Comparison of ENCODE assay signal across 8 cellular contexts in genomic region chr16:77171750-77172635, GRCh38. TPM values are rescaled to one million over a fixed set of nuclear protein-coding genes. Genes with fewer than 3 reads are reported as not detected.
DNase-seq lines count a peak whose midpoint lies in the region; ATAC-seq and TF ChIP-seq lines count a peak whose summit lies in the region.

No MANE protein-coding gene starts in this region.

- H3K4me1 ChIP-seq in liver (ENCODE audit: control insufficient read depth in 4 of 4, insufficient read depth in 4 of 4, low read length in 3 of 4): no peaks in the 10 kb centered on the region
- H3K4me1 ChIP-seq in upper lobe of right lung: no peaks in the 10 kb centered on the region

- no peak overlapping the region for H3K9ac ChIP-seq in liver (ENCODE audit: low read depth in 1 of 2, low read length in 2 of 2)

- H3K36me3 ChIP-seq in liver (ENCODE audit: control insufficient read depth in 4 of 4, insufficient read depth in 3 of 4, low read depth in 1 of 4, low read length in 3 of 4) (no peaks in the 10 kb centered on the region), upper lobe of right lung (no peaks in the 10 kb centered on the region)

- peaks cover 2% of the 10 kb centered on the region for H3K27me3 ChIP-seq in HL-60 (ENCODE audit: insufficient read depth, poor library complexity, severe bottlenecking)
- H3K27me3 ChIP-seq in liver (ENCODE audit: control insufficient read depth in 4 of 4, insufficient read depth in 4 of 4, low read length in 3 of 4): peaks cover 0 to 3% (median 0%) of the 10 kb centered on the region in 4 donors
- H3K27me3 ChIP-seq in upper lobe of right lung: no peaks in the 10 kb centered on the region

- DNase-seq in activated CD4-positive, CD25-positive, alpha-beta regulatory T cell treated with anti-CD3 and anti-CD28 coated beads, Interleukin-2, amount 50 U/mL, for 72 hours: no peak
- DNase-seq in HL-60 (ENCODE audit: low read depth in 1 of 2, low spot score in 1 of 2) (peak; percentile 21 to 38), NOMO-1 (lab: John Stamatoyannopoulos, UW; ENCODE audit: unreplicated experiment in 2 of 2) (peak; percentile 4 to 49), cerebellar cortex (ENCODE audit: low spot score) (peak; percentile 82), upper lobe of right lung (no peak)

- TF ChIP-seq CTCF in HL-60 (IDR thresholded peaks at IDR 0.05; ENCODE audit: insufficient read depth, low read length) (peak; percentile 22), liver (IDR thresholded peaks at IDR 0.05; ENCODE audit: low read depth, low read length, missing input control) (peak; percentile 71), upper lobe of right lung (IDR thresholded peaks at IDR 0.05) (peak; percentile 79)

- H3K9me3 ChIP-seq in liver (ENCODE audit: control insufficient read depth in 4 of 4, low read length in 3 of 4) (no peaks in the 10 kb centered on the region), upper lobe of right lung (no peaks in the 10 kb centered on the region)

- intact Hi-C loops in upper lobe of right lung (cut with DNase I): no loop called here

- ATAC-seq in activated CD4-positive, CD25-positive, alpha-beta regulatory T cell treated with anti-CD3 and anti-CD28 coated beads, Interleukin-2, amount 50 U/mL, for 24 hours: peak; percentile 44 to 51
- ATAC-seq in GM21360 (IDR thresholded peaks at IDR 0.05; ENCODE audit: unreplicated experiment) (peak; percentile 74), upper lobe of right lung (peak; percentile 85)

- WGBS in liver: 65% methylated on average over 5 of the region's 5 CpGs

- H3K27ac ChIP-seq in HL-60 (replicated peaks) (no peak overlapping the region), liver (ENCODE audit: low read depth in 1 of 2, low read length in 2 of 2) (no peak overlapping the region), upper lobe of right lung (no peak overlapping the region)

- H3K4me3 ChIP-seq in HL-60 (replicated peaks; ENCODE audit: insufficient read depth, low read length): no peak overlapping the region
- no peak overlapping the region for H3K4me3 ChIP-seq in liver (ENCODE audit: low read depth in 1 of 3, low read length in 3 of 3)
- no peak overlapping the region for H3K4me3 ChIP-seq in upper lobe of right lung

- peak; percentile 90 for TF ChIP-seq RAD21 in liver (IDR thresholded peaks at IDR 0.05)

TF ChIP-seq in liver, 16 proteins besides CTCF, POLR2A, EP300 and RAD21:
- TF ChIP-seq YY1 (IDR thresholded peaks at IDR 0.05): no peak

RNA-seq across cellular contexts. Expression of gene MON1B, which starts 19.0 kb away (rescaled TPM):
- total RNA-seq in liver (10 to 100 TPM in 1 of 2 donors, 1 to 10 TPM in 1; 7.1 to 14.1 TPM), upper lobe of right lung (54.2 TPM)
- 10 to 100 TPM; 10.7 to 23.5 TPM for polyA plus RNA-seq in liver

RNA-seq across cellular contexts. Expression of gene SYCE1L, which starts 27.2 kb away (rescaled TPM):
- total RNA-seq in liver (not detected), upper lobe of right lung (6.2 TPM)
- polyA plus RNA-seq in liver: under 1 TPM; 0.51 to 0.69 TPM

Comparison
In these comparisons a context has a peak if more than half of its experiments do, and no peak if none do; other contexts are left out.
1. DNase-seq: peak in HL-60 (2 of 2), NOMO-1 (2 of 2) and cerebellar cortex (single experiment); none in activated CD4-positive, CD25-positive, alpha-beta regulatory T cell treated with anti-CD3 and anti-CD28 coated beads, Interleukin-2, amount 50 U/mL, for 72 hours (single experiment) and upper lobe of right lung (single experiment).
2. CTCF ChIP-seq: peak in every context shown above with its lines; median percentile 79 in upper lobe of right lung; 71 in liver; 22 in HL-60.
3. Peak in every context shown above with its lines, with median percentiles within 50 percentile points of each other: ATAC-seq.